Comparison of ENCODE assay signal across 17 cellular contexts in the genomic region with DNA sequence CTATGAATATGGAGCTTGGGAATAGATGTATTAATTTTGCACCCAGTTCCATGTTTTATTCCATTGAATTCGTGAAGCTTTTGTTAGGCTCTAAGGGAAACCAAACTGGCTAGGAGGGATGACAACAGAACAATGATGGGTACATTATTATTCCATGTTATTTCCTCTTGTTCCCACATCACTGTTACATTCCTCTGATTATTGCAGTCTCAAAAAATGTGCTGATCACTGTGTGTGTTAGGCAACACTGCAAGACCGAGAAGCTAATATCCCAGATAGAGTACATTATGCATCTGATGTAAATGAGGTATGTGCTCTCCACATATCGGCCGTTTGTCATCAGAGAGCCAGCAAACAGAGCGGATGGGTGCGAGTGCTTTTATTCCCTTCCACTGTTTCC.
DNase-seq lines count a peak whose midpoint lies in the region; ATAC-seq and TF ChIP-seq lines count a peak whose summit lies in the region.
"Had no signal": no experiment of that assay in that cellular context is flagged by ENCODE, and none has a peak within 500 bp of the region (broad histone marks: within the 10 kb centered on the region; RNA-seq: fewer than 3 reads in every experiment).

No MANE protein-coding gene starts in this region.

- no peak overlapping the region for H3K9ac ChIP-seq in endodermal cell (ENCODE audit: extremely low read depth, low read length, poor library complexity, severe bottlenecking)

- H3K4me3 Mint-ChIP-seq in endodermal cell, result no peak overlapping the region
- H3K4me3 Mint-ChIP-seq: GM23338 had no signal

- no peaks in the 10 kb centered on the region for H3K27me3 Mint-ChIP-seq in endodermal cell (ENCODE audit: insufficient read depth)

- no peak overlapping the region for H3K27ac Mint-ChIP-seq in endodermal cell
- H3K27ac Mint-ChIP-seq: GM23338 had no signal

- H3K27me3 ChIP-seq in SJSA1 (replicated peaks) (no peaks in the 10 kb centered on the region), endodermal cell (ENCODE audit: control insufficient read depth, insufficient read depth, low read length, poor library complexity, severe bottlenecking) (no peaks in the 10 kb centered on the region)

- WGBS in endodermal cell (ENCODE audit: insufficient coverage in 1 of 2, insufficient read length in 1 of 2), 2 experiments, result 80 to 93% methylated on average over 1 to 6 of the region's 6 CpGs
- WGBS in mesodermal cell (ENCODE audit: insufficient coverage in 2 of 2), 2 experiments, result no CpG with 5 or more reads among the region's 6 CpGs

- peak; percentile 9 for DNase-seq in AG10803 (ENCODE audit: low read depth)
- peak in 1 of 2 experiments; percentile 34 for DNase-seq in SJSA1 (ENCODE audit: low read depth in 1 of 2, low spot score in 2 of 2)
- no peak for DNase-seq in endodermal cell
- no peak for DNase-seq in stimulated activated CD4-positive, alpha-beta T cell treated with anti-CD3 and anti-CD28 coated beads, Interleukin-2, amount 100 ng/mL, for 24 hours
- DNase-seq in activated naive CD4-positive, alpha-beta T cell treated with anti-CD3 and anti-CD28 coated beads, Interleukin-2, amount 50 U/mL, for 16 hours, result no peak
- DNase-seq: DMS53, KBM-7, NCI-H1092, NCI-H1694, NCI-H774 had no signal

- H3K9me3 ChIP-seq in SJSA1 (replicated peaks) (no peaks in the 10 kb centered on the region), endodermal cell (ENCODE audit: control insufficient read depth, low read length) (no peaks in the 10 kb centered on the region), mesodermal cell (ENCODE audit: control insufficient read depth, low read length) (no peaks in the 10 kb centered on the region)

- TF ChIP-seq CTCF in AG10803 (conservative IDR thresholded peaks at IDR 0.05; ENCODE audit: low read length) (no peak), endodermal cell (conservative IDR thresholded peaks at IDR 0.05) (no peak)

- no peaks in the 10 kb centered on the region for H3K9me3 Mint-ChIP-seq in endodermal cell
- H3K9me3 Mint-ChIP-seq: GM23338 had no signal

- H3K27ac ChIP-seq in SJSA1, result peak overlapping the region; percentile 34
- peak overlapping the region; percentile 94 for H3K27ac ChIP-seq in endodermal cell (ENCODE audit: low read depth, low read length)
- peak overlapping the region; percentile 37 for H3K27ac ChIP-seq in mesodermal cell (ENCODE audit: low read depth, low read length, severe bottlenecking)
- H3K27ac ChIP-seq: HL-60 had no signal

- no peak overlapping the region for H3K4me3 ChIP-seq in AG10803 (ENCODE audit: low read length)
- no peak overlapping the region for H3K4me3 ChIP-seq in SJSA1
- no peak overlapping the region for H3K4me3 ChIP-seq in endodermal cell (ENCODE audit: low read length)
- no peak overlapping the region for H3K4me3 ChIP-seq in mesodermal cell (ENCODE audit: extremely low read depth, insufficient read depth, low read length, poor library complexity, severe bottlenecking)
- H3K4me3 ChIP-seq: GM23338 had no signal

- peaks cover 10% of the 10 kb centered on the region for H3K4me1 Mint-ChIP-seq in endodermal cell

- peaks cover 43% of the 10 kb centered on the region for H3K4me1 ChIP-seq in SJSA1 (replicated peaks)
- no peaks in the 10 kb centered on the region for H3K4me1 ChIP-seq in endodermal cell (ENCODE audit: control insufficient read depth, insufficient read depth, low read length)
- H3K4me1 ChIP-seq in mesodermal cell (ENCODE audit: control insufficient read depth, insufficient read depth, low read length, poor library complexity, severe bottlenecking), result peaks cover 5% of the 10 kb centered on the region

- no peak for ATAC-seq in GM21526 (IDR thresholded peaks at IDR 0.05; ENCODE audit: low FRiP score, unreplicated experiment)
- no peak for ATAC-seq in HG03378 (IDR thresholded peaks at IDR 0.05; ENCODE audit: unreplicated experiment)
- ATAC-seq: GM23338, Panc1, Right ventricle myocardium inferior had no signal

- no peaks in the 10 kb centered on the region for H3K36me3 Mint-ChIP-seq in endodermal cell (ENCODE audit: low read depth)

- no peaks in the 10 kb centered on the region for H3K36me3 ChIP-seq in SJSA1
- no peaks in the 10 kb centered on the region for H3K36me3 ChIP-seq in endodermal cell (ENCODE audit: control insufficient read depth, insufficient read depth, low read length)
- no peaks in the 10 kb centered on the region for H3K36me3 ChIP-seq in mesodermal cell (ENCODE audit: control insufficient read depth, insufficient read depth, low read length)

Comparison
In these comparisons a context has a peak if more than half of its experiments do, and no peak if none do; other contexts are left out.
1. H3K27ac ChIP-seq: peak in every context shown above with its lines; median percentile 94 in endodermal cell; 37 in mesodermal cell; 34 in SJSA1.